8 cellular contexts compared by ENCODE assay signal in genomic region chr17:18721775-18722547, GRCh38. TPM values are rescaled to one million over a fixed set of nuclear protein-coding genes. Genes with fewer than 3 reads are reported as not detected.
DNase-seq lines count a peak whose midpoint lies in the region; ATAC-seq, FAIRE-seq and TF ChIP-seq lines count a peak whose summit lies in the region.
"Not testable (repeated sequence)": the region's sequence is repeated elsewhere in the genome, so short reads cannot be mapped to it uniquely, and the experiment has no call there.

No MANE protein-coding gene starts in this region.

- not testable (repeated sequence) for H3K9me3 ChIP-seq in AG04450 (ENCODE audit: control insufficient read depth, insufficient read depth, low read length); left ventricle myocardium inferior (replicated peaks); lung (ENCODE audit: control insufficient read depth in 2 of 2, insufficient read depth in 1 of 2, low read length in 1 of 2); aorta (ENCODE audit: control insufficient read depth, low read length)

- H3K36me3 ChIP-seq in left ventricle myocardium inferior; lung (ENCODE audit: control insufficient read depth in 2 of 2, insufficient read depth in 2 of 2, low read length in 2 of 2); aorta (ENCODE audit: control insufficient read depth in 1 of 2, insufficient read depth in 2 of 2, low read length in 1 of 2): not testable (repeated sequence)

- 66 to 77% methylated on average over 1 to 2 of the region's 12 CpGs for WGBS in lung, 2 donors
- 62 to 80% methylated on average over 1 to 2 of the region's 12 CpGs for WGBS in aorta, 2 donors

- H3K4me3 ChIP-seq in AG04450 (ENCODE audit: low read depth, low read length); lung; aorta (ENCODE audit: low read length in 2 of 2): not testable (repeated sequence)
- peak overlapping the region; percentile 35 for H3K4me3 ChIP-seq in left ventricle myocardium inferior

- ATAC-seq in SK-N-SH treated with all-trans-retinoic acid at 6 μM for 48 hours (peak; percentile 90), lung (ENCODE audit: insufficient read depth, low FRiP score) (peak; percentile 54), sciatic nerve (peak; percentile 73), aorta (ENCODE audit: low FRiP score) (peak; percentile 79)

- TF ChIP-seq CTCF in AG04450 (IDR thresholded peaks at IDR 0.05; ENCODE audit: low read depth, low read length); left ventricle myocardium inferior (IDR thresholded peaks at IDR 0.05; ENCODE audit: borderline replicate concordance); lung (IDR thresholded peaks at IDR 0.05; ENCODE audit: control extremely low read depth, extremely low read depth): not testable (repeated sequence)

- not testable (repeated sequence) for H3K4me1 ChIP-seq in left ventricle myocardium inferior; lung (ENCODE audit: control insufficient read depth in 2 of 2, insufficient read depth in 2 of 2, low read length in 2 of 2); aorta (ENCODE audit: control insufficient read depth in 1 of 2, insufficient read depth in 2 of 2, low read length in 2 of 2)

- H3K27ac ChIP-seq in AG04450 (ENCODE audit: low read depth, low read length) (peak overlapping the region; percentile 47), epithelial cell of prostate (peak overlapping the region; percentile 68)
- H3K27ac ChIP-seq in left ventricle myocardium inferior (replicated peaks); lung (ENCODE audit: low read depth in 1 of 2, low read length in 1 of 2); aorta (ENCODE audit: low read depth in 1 of 2, low read length in 2 of 2): not testable (repeated sequence)

- peak; percentile 100 for FAIRE-seq in HTR-8/SVneo (lab: Jason Lieb, UNC)

- DNase-seq in AG04450 (ENCODE audit: low read depth, low spot score); HTR-8/SVneo (ENCODE audit: insufficient read length, low spot score); epithelial cell of prostate (ENCODE audit: low read depth, low spot score); left ventricle myocardium inferior; lung (ENCODE audit: low spot score); sciatic nerve (ENCODE audit: low spot score); aorta: not testable (repeated sequence)

- POLR2A ChIA-PET in AG04450 (lab: Yijun Ruan, JAX) = not testable (repeated sequence)

- intact Hi-C loops in left ventricle myocardium inferior (cut with micrococcal nuclease); sciatic nerve (cut with DNase I); aorta (cut with DNase I): not testable (repeated sequence)

- CTCF ChIA-PET in AG04450 (lab: Charles Lee) = not testable (repeated sequence)

- H3K27me3 ChIP-seq in AG04450 (ENCODE audit: control insufficient read depth, insufficient read depth, low read length); left ventricle myocardium inferior (ENCODE audit: low read depth); lung (ENCODE audit: control insufficient read depth, insufficient read depth); aorta (ENCODE audit: control insufficient read depth in 1 of 2, insufficient read depth in 2 of 2, low read length in 1 of 2): not testable (repeated sequence)

RNA-seq across cellular contexts. Expression of gene FBXW10, which starts 21.9 kb away (rescaled TPM):
- polyA plus RNA-seq in AG04450 (2011; rRNA removed) (0.04 and 0.09 TPM in 2 replicates), lung (under 1 TPM; 0.20 to 0.35 TPM), aorta (under 1 TPM in 1 of 2 donors, not detected in 1; 0.31 TPM)
- 0.13 and 0.18 TPM in 2 replicates for polyA minus RNA-seq in AG04450 (2011; rRNA and poly(A)+ RNA removed)
- total RNA-seq in left ventricle myocardium inferior (0.08 TPM), lung (under 1 TPM; 0.58 to 0.74 TPM), sciatic nerve (not detected), aorta (under 1 TPM in 1 of 2 donors, not detected in 1; 0.12 TPM)

RNA-seq across cellular contexts. Expression of gene FOXO3B, which starts 39.8 kb away (rescaled TPM):
- 4.0 and 4.8 TPM in 2 replicates for polyA plus RNA-seq in AG04450 (2011; rRNA removed)
- 9.8 and 9.9 TPM in 2 replicates for polyA minus RNA-seq in AG04450 (2011; rRNA and poly(A)+ RNA removed)
- 0.88 TPM for total RNA-seq in left ventricle myocardium inferior
- total RNA-seq in lung = 1 to 10 TPM; 2.9 to 6.5 TPM
- polyA plus RNA-seq in lung = 1 to 10 TPM in 1 of 2 donors, under 1 TPM in 1; 0.47 to 1.2 TPM
- 5.3 TPM for total RNA-seq in sciatic nerve
- total RNA-seq in aorta = 1 to 10 TPM; 3.5 to 5.2 TPM
- under 1 TPM in 1 of 2 donors, not detected in 1; 0.95 TPM for polyA plus RNA-seq in aorta

RNA-seq across cellular contexts. Expression of gene TVP23B, which starts 59.0 kb away (rescaled TPM):
- polyA plus RNA-seq in AG04450 (2011; rRNA removed) (37.9 and 58.9 TPM in 2 replicates), lung (10 to 100 TPM; 28.6 to 42.1 TPM), aorta (10 to 100 TPM; 32.4 to 36.3 TPM)
- polyA minus RNA-seq in AG04450 (2011; rRNA and poly(A)+ RNA removed) = 29.3 and 53.6 TPM in 2 replicates
- total RNA-seq in left ventricle myocardium inferior (24.7 TPM), lung (10 to 100 TPM; 32.0 to 33.8 TPM), sciatic nerve (35.3 TPM), aorta (10 to 100 TPM; 40.8 to 42.4 TPM)
